ENCODE assay signal across 23 cellular contexts in the genomic region with DNA sequence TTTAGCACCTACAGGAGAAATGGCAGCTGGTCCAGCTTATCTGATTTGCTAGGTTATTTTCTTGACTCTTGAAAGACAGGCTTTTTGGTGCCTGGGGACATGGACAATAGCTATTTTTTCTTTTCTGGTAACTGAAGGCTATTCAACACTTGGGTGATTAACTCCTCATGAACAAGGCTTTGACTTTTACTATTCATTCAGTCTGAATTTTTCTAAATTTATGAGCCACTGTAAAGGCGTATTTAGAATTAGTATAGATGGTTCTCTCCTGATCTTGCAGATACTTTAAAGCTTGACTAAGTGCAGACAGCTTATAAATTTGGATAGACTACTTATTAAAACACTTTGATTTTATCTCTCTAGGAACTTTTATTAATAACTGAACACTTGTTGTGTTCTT.
"Had no signal": no experiment of that assay in that cellular context is flagged by ENCODE, and none has a peak within 500 bp of the region (broad histone marks: within the 10 kb centered on the region; RNA-seq: fewer than 3 reads in every experiment).

No MANE protein-coding gene starts in this region.

- H3K27ac ChIP-seq: colonic mucosa, coronary artery, dorsolateral prefrontal cortex, epithelial cell of prostate, esophagus muscularis mucosa, esophagus squamous epithelium, foreskin keratinocyte, gastrocnemius medialis, gastroesophageal sphincter, heart left ventricle, heart right ventricle had no signal

- H3K27ac Mint-ChIP-seq: dendritic cell treated with granulocyte-macrophage colony-stimulating factor and Interleukin-4, amounts not matched to agents 40 ng/mL and 50 ng/mL, for 4 days; effector memory CD8-positive, alpha-beta T cell; endodermal cell had no signal

- H3K27me3 ChIP-seq: colonic mucosa, esophagus muscularis mucosa, esophagus squamous epithelium, foreskin keratinocyte, gastrocnemius medialis, gastroesophageal sphincter, heart left ventricle had no signal

- H3K9me3 ChIP-seq: colonic mucosa, gastrocnemius medialis had no signal

- H3K4me1 ChIP-seq: colonic mucosa, esophagus muscularis mucosa, esophagus squamous epithelium, foreskin keratinocyte, gastrocnemius medialis, gastroesophageal sphincter, heart left ventricle, heart right ventricle had no signal

- H3K4me3 ChIP-seq: colonic mucosa, coronary artery, dorsolateral prefrontal cortex, esophagus muscularis mucosa, esophagus squamous epithelium, gastrocnemius medialis, gastroesophageal sphincter, heart left ventricle, heart right ventricle had no signal

- H3K9me3 Mint-ChIP-seq: effector memory CD8-positive, alpha-beta T cell had no signal

- H3K36me3 ChIP-seq: colonic mucosa, esophagus muscularis mucosa, esophagus squamous epithelium, gastrocnemius medialis, gastroesophageal sphincter, heart left ventricle, heart right ventricle had no signal

- H3K4me1 Mint-ChIP-seq: endodermal cell had no signal

- ATAC-seq: effector memory CD8-positive, alpha-beta T cell; esophagus mucosa; foreskin keratinocyte; gastrocnemius medialis; gastroesophageal sphincter; heart left ventricle; heart right ventricle had no signal

- H3K4me3 Mint-ChIP-seq: dendritic cell treated with granulocyte-macrophage colony-stimulating factor and Interleukin-4, amounts not matched to agents 40 ng/mL and 50 ng/mL, for 4 days; effector memory CD8-positive, alpha-beta T cell; endodermal cell had no signal

- DNase-seq: colonic mucosa; cortex of kidney; dermis blood vessel endothelial cell; dorsolateral prefrontal cortex; effector CD4-positive, alpha-beta T cell; effector CD8-positive, alpha-beta T cell; effector memory CD4-positive, alpha-beta T cell; effector memory CD8-positive, alpha-beta T cell; endodermal cell; esophagus squamous epithelium; foreskin fibroblast; foreskin keratinocyte; gastrocnemius medialis; glutamatergic neuron; head of caudate nucleus; heart left ventricle; heart right ventricle had no signal
